24 cellular contexts compared by ENCODE assay signal in genomic region chr5:86666981-86667380, GRCh38. TPM values are rescaled to one million over a fixed set of nuclear protein-coding genes. Genes with fewer than 3 reads are reported as not detected.
DNase-seq lines count a peak whose midpoint lies in the region; ATAC-seq and TF ChIP-seq lines count a peak whose summit lies in the region.
"Had no signal": no experiment of that assay in that cellular context is flagged by ENCODE, and none has a peak within 500 bp of the region (broad histone marks: within the 10 kb centered on the region; RNA-seq: fewer than 3 reads in every experiment).

No MANE protein-coding gene starts in this region.

- DNase-seq in NCI-H69 (lab: John Stamatoyannopoulos, UW) (peak; percentile 34), NCI-H187 treated with DMSO at 0.1 percent for 48 hours (lab: John Stamatoyannopoulos, UW) (no peak), T-helper 17 cell (no peak), SKM-1 (lab: John Stamatoyannopoulos, UW; ENCODE audit: unreplicated experiment) (no peak)
- DNase-seq: AML-193; C1 segment of cervical spinal cord; CD4-positive, alpha-beta memory T cell; COR-L47; EL; GDM1; IMR-90; NCI-H1048; NCI-H146; NCI-H2029; SHP77 treated with DMSO at 0.1 percent for 48 hours; SK-N-SH; T-helper 2 cell had no signal

- no peak for ATAC-seq in T-helper 17 cell
- ATAC-seq: A549, Panc1 had no signal

- no peak overlapping the region for H3K4me3 Mint-ChIP-seq in T-helper 17 cell

- no peaks in the 10 kb centered on the region for H3K9me2 ChIP-seq in DOHH2 (replicated peaks; ENCODE audit: control insufficient read depth, low read length)
- H3K9me2 ChIP-seq: SK-N-SH had no signal

- H3K4me1 ChIP-seq in DOHH2 (ENCODE audit: control insufficient read depth, low read length) (peaks cover 24% of the 10 kb centered on the region), HUES48 (ENCODE audit: control insufficient read depth, insufficient read depth, low read length) (no peaks in the 10 kb centered on the region; the same call in none of the 2 replicates), iPS-15b (ENCODE audit: control insufficient read depth, insufficient read depth, low read length) (peaks cover 2% of the 10 kb centered on the region)
- H3K4me1 ChIP-seq: A549 had no signal

- no peaks in the 10 kb centered on the region for H3K9me3 ChIP-seq in DOHH2 (ENCODE audit: control insufficient read depth, insufficient read depth, low read length)
- no peaks in the 10 kb centered on the region for H3K9me3 ChIP-seq in HUES48 (ENCODE audit: control insufficient read depth, insufficient read depth, low read length)
- H3K9me3 ChIP-seq in iPS-15b (ENCODE audit: control insufficient read depth, insufficient read depth, low read length) = no peaks in the 10 kb centered on the region
- H3K9me3 ChIP-seq in T-helper 17 cell (ENCODE audit: control insufficient read depth, low read length, poor library complexity, severe bottlenecking) = peaks cover 2% of the 10 kb centered on the region
- H3K9me3 ChIP-seq: A549, SK-N-SH had no signal

- peak overlapping the region; percentile 53; the same call in 1 of the 2 replicates for H3K27ac ChIP-seq in DOHH2 (ENCODE audit: low read depth, low read length)
- no peak overlapping the region for H3K27ac ChIP-seq in HUES48 (ENCODE audit: low read depth, low read length)
- H3K27ac ChIP-seq: A549, KMS-11, RWPE1 had no signal

- peaks cover 2% of the 10 kb centered on the region for H3K36me3 Mint-ChIP-seq in T-helper 17 cell (ENCODE audit: low read depth)
- H3K36me3 Mint-ChIP-seq: CD4-positive, alpha-beta memory T cell had no signal

- H3K4me3 ChIP-seq in DOHH2 (ENCODE audit: low read length) (peak overlapping the region; percentile 74), HUES48 (ENCODE audit: low read depth, low read length) (peak overlapping the region; percentile 7; the same call in 1 of the 2 replicates), iPS-15b (ENCODE audit: low read depth, low read length) (peak overlapping the region; percentile 3)
- H3K4me3 ChIP-seq: A549 had no signal

- no peaks in the 10 kb centered on the region for H3K4me1 Mint-ChIP-seq in T-helper 17 cell

- H3K36me3 ChIP-seq in DOHH2 (ENCODE audit: control insufficient read depth, low read length) = no peaks in the 10 kb centered on the region
- H3K36me3 ChIP-seq in HUES48 (ENCODE audit: control insufficient read depth, insufficient read depth, low read length) = no peaks in the 10 kb centered on the region
- no peaks in the 10 kb centered on the region for H3K36me3 ChIP-seq in iPS-15b (ENCODE audit: control insufficient read depth, insufficient read depth, low read length)

- H3K79me2 ChIP-seq in DOHH2 (ENCODE audit: control insufficient read depth, low read length) = peaks cover 16% of the 10 kb centered on the region

- H3K27me3 ChIP-seq in DOHH2 (ENCODE audit: control insufficient read depth, low read length) (no peaks in the 10 kb centered on the region), HUES48 (ENCODE audit: control insufficient read depth, insufficient read depth, low read length) (no peaks in the 10 kb centered on the region), iPS-15b (ENCODE audit: control insufficient read depth, insufficient read depth, low read length) (no peaks in the 10 kb centered on the region)

- H4K20me1 ChIP-seq in DOHH2 (ENCODE audit: control insufficient read depth, insufficient read depth, low read depth, low read length) = no peaks in the 10 kb centered on the region

- H3K4me2 ChIP-seq in DOHH2 (ENCODE audit: low read length) = peak overlapping the region; percentile 62
- H3K4me2 ChIP-seq: A549, KMS-11, SK-N-SH had no signal

- peaks cover 30% of the 10 kb centered on the region for H3K27me3 Mint-ChIP-seq in T-helper 17 cell

- TF ChIP-seq CTCF in DOHH2 (IDR thresholded peaks at IDR 0.05; ENCODE audit: low read depth, low read length, poor library complexity, severe bottlenecking) = no peak

- no peaks in the 10 kb centered on the region for H3F3A ChIP-seq in DOHH2 (ENCODE audit: control insufficient read depth, insufficient read depth)

- no peak overlapping the region for H3K27ac Mint-ChIP-seq in T-helper 17 cell
- H3K27ac Mint-ChIP-seq: CD4-positive, alpha-beta memory T cell had no signal

- H3K9ac ChIP-seq in HUES48 (ENCODE audit: low read depth, low read length) (no peak overlapping the region), iPS-15b (ENCODE audit: low read depth, low read length) (no peak overlapping the region)
- H3K9ac ChIP-seq: KMS-11, SK-N-SH had no signal

RNA-seq across cellular contexts. Expression of gene COX7C, which starts 49.2 kb away (rescaled TPM):
- total RNA-seq in T-helper 17 cell = 100 to 1,000 TPM; 401 to 409 TPM

Comparison
In these comparisons a context has a peak if more than half of its experiments do, and no peak if none do; other contexts are left out.
1. H3K4me3 ChIP-seq: peak in every context shown above with its lines; median percentile 74 in DOHH2; 7 in HUES48; 3 in iPS-15b.